1 cellular context compared by ENCODE assay signal in the genomic region with DNA sequence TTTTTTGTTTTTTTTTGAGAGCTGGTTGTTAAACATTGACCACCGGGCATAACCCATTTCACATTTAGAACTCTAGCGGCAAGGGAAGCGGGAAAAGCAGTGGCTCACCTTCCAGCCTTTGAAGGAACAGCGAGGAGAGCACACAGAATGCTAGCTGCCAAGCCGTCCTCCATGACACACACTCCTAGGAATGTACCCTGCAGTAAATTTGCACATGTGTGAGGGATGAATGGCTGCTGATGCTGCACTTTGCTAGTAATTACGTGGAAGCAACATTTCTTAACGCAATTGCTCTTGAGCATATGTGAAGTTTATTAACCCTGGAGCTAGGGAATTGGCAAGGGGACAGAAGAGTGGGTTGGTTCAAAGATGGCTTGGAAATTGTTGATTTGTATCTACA.
TF ChIP-seq lines count a peak whose summit lies in the region.

No MANE protein-coding gene starts in this region.

TF ChIP-seq in GM23338, 12 proteins besides CTCF, POLR2A, EP300 and RAD21:
- TF ChIP-seq, protein P1, sequence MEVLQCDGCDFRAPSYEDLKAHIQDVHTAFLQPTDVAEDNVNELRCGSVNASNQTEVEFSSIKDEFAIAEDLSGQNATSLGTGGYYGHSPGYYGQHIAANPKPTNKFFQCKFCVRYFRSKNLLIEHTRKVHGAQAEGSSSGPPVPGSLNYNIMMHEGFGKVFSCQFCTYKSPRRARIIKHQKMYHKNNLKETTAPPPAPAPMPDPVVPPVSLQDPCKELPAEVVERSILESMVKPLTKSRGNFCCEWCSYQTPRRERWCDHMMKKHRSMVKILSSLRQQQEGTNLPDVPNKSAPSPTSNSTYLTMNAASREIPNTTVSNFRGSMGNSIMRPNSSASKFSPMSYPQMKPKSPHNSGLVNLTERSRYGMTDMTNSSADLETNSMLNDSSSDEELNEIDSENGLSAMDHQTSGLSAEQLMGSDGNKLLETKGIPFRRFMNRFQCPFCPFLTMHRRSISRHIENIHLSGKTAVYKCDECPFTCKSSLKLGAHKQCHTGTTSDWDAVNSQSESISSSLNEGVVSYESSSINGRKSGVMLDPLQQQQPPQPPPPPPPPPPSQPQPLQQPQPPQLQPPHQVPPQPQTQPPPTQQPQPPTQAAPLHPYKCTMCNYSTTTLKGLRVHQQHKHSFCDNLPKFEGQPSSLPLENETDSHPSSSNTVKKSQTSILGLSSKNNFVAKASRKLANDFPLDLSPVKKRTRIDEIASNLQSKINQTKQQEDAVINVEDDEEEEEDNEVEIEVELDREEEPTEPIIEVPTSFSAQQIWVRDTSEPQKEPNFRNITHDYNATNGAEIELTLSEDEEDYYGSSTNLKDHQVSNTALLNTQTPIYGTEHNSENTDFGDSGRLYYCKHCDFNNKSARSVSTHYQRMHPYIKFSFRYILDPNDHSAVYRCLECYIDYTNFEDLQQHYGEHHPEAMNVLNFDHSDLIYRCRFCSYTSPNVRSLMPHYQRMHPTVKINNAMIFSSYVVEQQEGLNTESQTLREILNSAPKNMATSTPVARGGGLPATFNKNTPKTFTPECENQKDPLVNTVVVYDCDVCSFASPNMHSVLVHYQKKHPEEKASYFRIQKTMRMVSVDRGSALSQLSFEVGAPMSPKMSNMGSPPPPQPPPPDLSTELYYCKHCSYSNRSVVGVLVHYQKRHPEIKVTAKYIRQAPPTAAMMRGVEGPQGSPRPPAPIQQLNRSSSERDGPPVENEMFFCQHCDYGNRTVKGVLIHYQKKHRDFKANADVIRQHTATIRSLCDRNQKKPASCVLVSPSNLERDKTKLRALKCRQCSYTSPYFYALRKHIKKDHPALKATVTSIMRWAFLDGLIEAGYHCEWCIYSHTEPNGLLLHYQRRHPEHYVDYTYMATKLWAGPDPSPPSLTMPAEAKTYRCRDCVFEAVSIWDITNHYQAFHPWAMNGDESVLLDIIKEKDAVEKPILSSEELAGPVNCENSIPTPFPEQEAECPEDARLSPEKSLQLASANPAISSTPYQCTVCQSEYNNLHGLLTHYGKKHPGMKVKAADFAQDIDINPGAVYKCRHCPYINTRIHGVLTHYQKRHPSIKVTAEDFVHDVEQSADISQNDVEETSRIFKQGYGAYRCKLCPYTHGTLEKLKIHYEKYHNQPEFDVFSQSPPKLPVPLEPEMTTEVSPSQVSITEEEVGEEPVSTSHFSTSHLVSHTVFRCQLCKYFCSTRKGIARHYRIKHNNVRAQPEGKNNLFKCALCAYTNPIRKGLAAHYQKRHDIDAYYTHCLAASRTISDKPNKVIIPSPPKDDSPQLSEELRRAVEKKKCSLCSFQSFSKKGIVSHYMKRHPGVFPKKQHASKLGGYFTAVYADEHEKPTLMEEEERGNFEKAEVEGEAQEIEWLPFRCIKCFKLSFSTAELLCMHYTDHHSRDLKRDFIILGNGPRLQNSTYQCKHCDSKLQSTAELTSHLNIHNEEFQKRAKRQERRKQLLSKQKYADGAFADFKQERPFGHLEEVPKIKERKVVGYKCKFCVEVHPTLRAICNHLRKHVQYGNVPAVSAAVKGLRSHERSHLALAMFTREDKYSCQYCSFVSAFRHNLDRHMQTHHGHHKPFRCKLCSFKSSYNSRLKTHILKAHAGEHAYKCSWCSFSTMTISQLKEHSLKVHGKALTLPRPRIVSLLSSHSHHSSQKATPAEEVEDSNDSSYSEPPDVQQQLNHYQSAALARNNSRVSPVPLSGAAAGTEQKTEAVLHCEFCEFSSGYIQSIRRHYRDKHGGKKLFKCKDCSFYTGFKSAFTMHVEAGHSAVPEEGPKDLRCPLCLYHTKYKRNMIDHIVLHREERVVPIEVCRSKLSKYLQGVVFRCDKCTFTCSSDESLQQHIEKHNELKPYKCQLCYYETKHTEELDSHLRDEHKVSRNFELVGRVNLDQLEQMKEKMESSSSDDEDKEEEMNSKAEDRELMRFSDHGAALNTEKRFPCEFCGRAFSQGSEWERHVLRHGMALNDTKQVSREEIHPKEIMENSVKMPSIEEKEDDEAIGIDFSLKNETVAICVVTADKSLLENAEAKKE (CRISPR knock-in tag; IDR thresholded peaks at IDR 0.05) = no peak
- TF ChIP-seq, protein P2, sequence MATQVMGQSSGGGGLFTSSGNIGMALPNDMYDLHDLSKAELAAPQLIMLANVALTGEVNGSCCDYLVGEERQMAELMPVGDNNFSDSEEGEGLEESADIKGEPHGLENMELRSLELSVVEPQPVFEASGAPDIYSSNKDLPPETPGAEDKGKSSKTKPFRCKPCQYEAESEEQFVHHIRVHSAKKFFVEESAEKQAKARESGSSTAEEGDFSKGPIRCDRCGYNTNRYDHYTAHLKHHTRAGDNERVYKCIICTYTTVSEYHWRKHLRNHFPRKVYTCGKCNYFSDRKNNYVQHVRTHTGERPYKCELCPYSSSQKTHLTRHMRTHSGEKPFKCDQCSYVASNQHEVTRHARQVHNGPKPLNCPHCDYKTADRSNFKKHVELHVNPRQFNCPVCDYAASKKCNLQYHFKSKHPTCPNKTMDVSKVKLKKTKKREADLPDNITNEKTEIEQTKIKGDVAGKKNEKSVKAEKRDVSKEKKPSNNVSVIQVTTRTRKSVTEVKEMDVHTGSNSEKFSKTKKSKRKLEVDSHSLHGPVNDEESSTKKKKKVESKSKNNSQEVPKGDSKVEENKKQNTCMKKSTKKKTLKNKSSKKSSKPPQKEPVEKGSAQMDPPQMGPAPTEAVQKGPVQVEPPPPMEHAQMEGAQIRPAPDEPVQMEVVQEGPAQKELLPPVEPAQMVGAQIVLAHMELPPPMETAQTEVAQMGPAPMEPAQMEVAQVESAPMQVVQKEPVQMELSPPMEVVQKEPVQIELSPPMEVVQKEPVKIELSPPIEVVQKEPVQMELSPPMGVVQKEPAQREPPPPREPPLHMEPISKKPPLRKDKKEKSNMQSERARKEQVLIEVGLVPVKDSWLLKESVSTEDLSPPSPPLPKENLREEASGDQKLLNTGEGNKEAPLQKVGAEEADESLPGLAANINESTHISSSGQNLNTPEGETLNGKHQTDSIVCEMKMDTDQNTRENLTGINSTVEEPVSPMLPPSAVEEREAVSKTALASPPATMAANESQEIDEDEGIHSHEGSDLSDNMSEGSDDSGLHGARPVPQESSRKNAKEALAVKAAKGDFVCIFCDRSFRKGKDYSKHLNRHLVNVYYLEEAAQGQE (IDR thresholded peaks at IDR 0.05; ENCODE audit: unreplicated experiment) = no peak
- TF ChIP-seq, protein P3, sequence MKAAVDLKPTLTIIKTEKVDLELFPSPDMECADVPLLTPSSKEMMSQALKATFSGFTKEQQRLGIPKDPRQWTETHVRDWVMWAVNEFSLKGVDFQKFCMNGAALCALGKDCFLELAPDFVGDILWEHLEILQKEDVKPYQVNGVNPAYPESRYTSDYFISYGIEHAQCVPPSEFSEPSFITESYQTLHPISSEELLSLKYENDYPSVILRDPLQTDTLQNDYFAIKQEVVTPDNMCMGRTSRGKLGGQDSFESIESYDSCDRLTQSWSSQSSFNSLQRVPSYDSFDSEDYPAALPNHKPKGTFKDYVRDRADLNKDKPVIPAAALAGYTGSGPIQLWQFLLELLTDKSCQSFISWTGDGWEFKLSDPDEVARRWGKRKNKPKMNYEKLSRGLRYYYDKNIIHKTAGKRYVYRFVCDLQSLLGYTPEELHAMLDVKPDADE (IDR thresholded peaks at IDR 0.05) = no peak
- no peak for TF ChIP-seq CREB1 (CRISPR knock-in tag; IDR thresholded peaks at IDR 0.05; ENCODE audit: low read depth)
- TF ChIP-seq EZH2 (IDR thresholded peaks at IDR 0.05; ENCODE audit: low read depth, unreplicated experiment) = no peak
- TF ChIP-seq ZNF331 (CRISPR knock-in tag; IDR thresholded peaks at IDR 0.05; ENCODE audit: low read depth) = no peak
- no peak for TF ChIP-seq ZNF114 (CRISPR knock-in tag; IDR thresholded peaks at IDR 0.05)
- TF ChIP-seq EZH2phosphoT487 (IDR thresholded peaks at IDR 0.05; ENCODE audit: unreplicated experiment) = no peak
- TF ChIP-seq STAT1 (IDR thresholded peaks at IDR 0.05; ENCODE audit: unreplicated experiment) = no peak
- no peak for TF ChIP-seq JUNB (IDR thresholded peaks at IDR 0.05; ENCODE audit: unreplicated experiment)
- TF ChIP-seq POLR2AphosphoS5 (IDR thresholded peaks at IDR 0.05; ENCODE audit: low read depth) = no peak
- no peak for TF ChIP-seq NANOG (IDR thresholded peaks at IDR 0.05; ENCODE audit: borderline replicate concordance)
TF ChIP-seq in GM23338: peak in this region for 0.
